ENCODE assay signal across 1 cellular context in genomic region chr11:119316017-119316728, GRCh38.
TF ChIP-seq lines count a peak whose summit lies in the region.

No MANE protein-coding gene starts in this region.

TF ChIP-seq in IMR-90, 13 proteins besides CTCF, POLR2A, EP300 and RAD21:
- TF ChIP-seq MAFK (IDR thresholded peaks at IDR 0.05; ENCODE audit: low read depth, low read length) (no peak), SMC3 (IDR thresholded peaks at IDR 0.05; ENCODE audit: low read depth, low read length) (no peak), RCOR1 (IDR thresholded peaks at IDR 0.05; ENCODE audit: insufficient replicate concordance, low read length) (no peak), MXI1 (IDR thresholded peaks at IDR 0.05; ENCODE audit: borderline replicate concordance, low read depth, low read length) (no peak), CEBPB (IDR thresholded peaks at IDR 0.05; ENCODE audit: low read depth, low read length) (no peak)
TF ChIP-seq in IMR-90: peak in this region for 0.
